8 cellular contexts compared by ENCODE assay signal in the genomic region with DNA sequence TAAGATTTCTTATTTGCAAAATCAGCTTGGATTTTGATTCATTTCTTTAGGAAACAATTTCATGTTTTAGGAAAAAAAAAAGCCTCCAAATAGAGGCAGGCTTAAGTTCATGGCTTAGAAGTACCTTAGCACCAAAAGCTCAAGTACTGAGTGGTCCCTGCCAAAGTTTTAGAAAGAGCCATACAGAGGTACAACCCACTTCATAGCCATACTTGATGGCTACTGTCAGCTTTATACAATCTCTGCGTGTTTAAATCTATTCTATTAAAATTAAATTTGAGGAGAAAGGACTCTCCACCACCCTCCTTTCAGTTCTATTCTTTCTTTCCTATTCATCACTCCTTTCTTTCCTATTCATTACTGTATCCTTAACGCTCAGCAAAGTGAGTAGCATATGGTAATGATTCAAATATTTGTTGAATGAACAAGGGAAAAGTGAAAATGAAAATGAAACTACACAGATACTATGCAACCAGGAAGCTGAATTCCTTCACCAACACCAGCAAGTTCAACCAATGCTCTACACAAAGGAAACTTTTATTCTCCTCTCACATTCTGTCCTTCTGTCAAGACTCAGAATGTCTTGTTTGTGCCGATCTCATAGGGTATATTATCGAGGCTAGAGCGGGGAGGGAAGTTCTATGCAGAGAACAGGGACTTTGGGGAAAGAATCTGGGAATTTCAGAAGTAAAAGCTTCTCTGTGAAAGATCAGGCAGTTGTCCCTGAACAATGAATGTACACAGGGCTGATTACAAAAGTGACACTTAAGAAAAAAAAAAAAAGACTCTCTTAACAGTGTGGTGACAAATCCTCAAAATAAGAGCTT.
DNase-seq lines count a peak whose midpoint lies in the region; ATAC-seq and TF ChIP-seq lines count a peak whose summit lies in the region.

No MANE protein-coding gene starts in this region.

- peak overlapping the region; percentile 56 for H3K27ac ChIP-seq in left ventricle myocardium inferior (replicated peaks)

- H3K27me3 Mint-ChIP-seq in activated CD8-positive, alpha-beta T cell treated with anti-CD3 and anti-CD28 coated beads, Interleukin-2, amount 10 ng/mL, durations not matched to agents 7 days and 5 days (ENCODE audit: low read depth) = no peaks in the 10 kb centered on the region
- H3K27me3 Mint-ChIP-seq in stimulated activated naive B cell treated with anti-CD40 and anti-IgM and Interleukin-4, amounts not matched to agents 10 μg/mL and 1 μg/mL and 100 μg/mL, for 72 hours = no peaks in the 10 kb centered on the region
- H3K27me3 Mint-ChIP-seq in endothelial cell (ENCODE audit: unreplicated experiment) = peaks cover 1% of the 10 kb centered on the region

- peak overlapping the region; percentile 84 for H3K27ac Mint-ChIP-seq in activated CD8-positive, alpha-beta T cell treated with anti-CD3 and anti-CD28 coated beads, Interleukin-2, amount 10 ng/mL, durations not matched to agents 7 days and 5 days
- peak overlapping the region; percentile 42 for H3K27ac Mint-ChIP-seq in stimulated activated naive B cell treated with anti-CD40 and anti-IgM and Interleukin-4, amounts not matched to agents 10 μg/mL and 1 μg/mL and 100 μg/mL, for 72 hours
- H3K27ac Mint-ChIP-seq in endothelial cell (ENCODE audit: unreplicated experiment) = no peak overlapping the region

- DNase-seq in HT-29 (ENCODE audit: low spot score) (peak; percentile 56), left ventricle myocardium inferior (no peak), superior temporal gyrus (ENCODE audit: extremely low spot score) (no peak), lower leg skin (ENCODE audit: low spot score in 2 of 2) (no peak), endothelial cell (ENCODE audit: low spot score) (no peak)
- DNase-seq in activated CD8-positive, alpha-beta T cell treated with anti-CD3 and anti-CD28 coated beads, Interleukin-2, amount 10 ng/mL, durations not matched to agents 7 days and 5 days = no peak
- no peak for DNase-seq in stimulated activated naive B cell treated with anti-CD40 and anti-IgM and Interleukin-4, amounts not matched to agents 10 μg/mL and 1 μg/mL and 100 μg/mL, for 72 hours

- peaks cover 15% of the 10 kb centered on the region for H3K36me3 Mint-ChIP-seq in activated CD8-positive, alpha-beta T cell treated with anti-CD3 and anti-CD28 coated beads, Interleukin-2, amount 10 ng/mL, durations not matched to agents 7 days and 5 days (ENCODE audit: low read depth)
- H3K36me3 Mint-ChIP-seq in stimulated activated naive B cell treated with anti-CD40 and anti-IgM and Interleukin-4, amounts not matched to agents 10 μg/mL and 1 μg/mL and 100 μg/mL, for 72 hours = no peaks in the 10 kb centered on the region
- H3K36me3 Mint-ChIP-seq in endothelial cell (ENCODE audit: low read depth, unreplicated experiment) = no peaks in the 10 kb centered on the region

- intact Hi-C loops in left ventricle myocardium inferior (cut with micrococcal nuclease) (no loop called here), lower leg skin (cut with DNase I; ENCODE audit: low total_unique reads) (no loop called here)

- H3K9me3 ChIP-seq in left ventricle myocardium inferior (replicated peaks) = no peaks in the 10 kb centered on the region

- peak; percentile 66 for ATAC-seq in GM18907 (IDR thresholded peaks at IDR 0.05; ENCODE audit: unreplicated experiment)
- peak; percentile 87 for ATAC-seq in activated CD8-positive, alpha-beta T cell treated with anti-CD3 and anti-CD28 coated beads, Interleukin-2, amount 10 ng/mL, durations not matched to agents 7 days and 5 days
- peak in 1 of 2 donors; percentile 45 for ATAC-seq in stimulated activated naive B cell treated with anti-CD40 and anti-IgM and Interleukin-4, amounts not matched to agents 10 μg/mL and 1 μg/mL and 100 μg/mL, for 72 hours (replicated peaks)

- H3K4me3 ChIP-seq in left ventricle myocardium inferior (peak overlapping the region; percentile 53), lower leg skin (ENCODE audit: low read depth, poor library complexity, severe bottlenecking) (no peak overlapping the region)

- WGBS in lower leg skin, 2 donors = 53 to 57% methylated on average over 5 of the region's 5 CpGs

- peaks cover 6% of the 10 kb centered on the region for H3K9me3 Mint-ChIP-seq in activated CD8-positive, alpha-beta T cell treated with anti-CD3 and anti-CD28 coated beads, Interleukin-2, amount 10 ng/mL, durations not matched to agents 7 days and 5 days (ENCODE audit: insufficient read depth)
- peaks cover 0 to 1% of the 10 kb centered on the region in 2 donors for H3K9me3 Mint-ChIP-seq in stimulated activated naive B cell treated with anti-CD40 and anti-IgM and Interleukin-4, amounts not matched to agents 10 μg/mL and 1 μg/mL and 100 μg/mL, for 72 hours
- no peaks in the 10 kb centered on the region for H3K9me3 Mint-ChIP-seq in endothelial cell (ENCODE audit: unreplicated experiment)

- H3K27me3 ChIP-seq in left ventricle myocardium inferior (ENCODE audit: low read depth) = peaks cover 3% of the 10 kb centered on the region

- peaks cover 11% of the 10 kb centered on the region for H3K4me1 Mint-ChIP-seq in activated CD8-positive, alpha-beta T cell treated with anti-CD3 and anti-CD28 coated beads, Interleukin-2, amount 10 ng/mL, durations not matched to agents 7 days and 5 days (ENCODE audit: low read depth)
- H3K4me1 Mint-ChIP-seq in stimulated activated naive B cell treated with anti-CD40 and anti-IgM and Interleukin-4, amounts not matched to agents 10 μg/mL and 1 μg/mL and 100 μg/mL, for 72 hours = peaks cover 6 to 12% of the 10 kb centered on the region in 2 donors
- H3K4me1 Mint-ChIP-seq in endothelial cell (ENCODE audit: unreplicated experiment) = no peaks in the 10 kb centered on the region

- CTCF ChIA-PET in activated CD8-positive, alpha-beta T cell treated with anti-CD3 and anti-CD28 coated beads, Interleukin-2, amount 10 ng/mL, durations not matched to agents 7 days and 5 days (lab: Charles Lee) = interaction anchor here (0.6 to 1.4 kb wide), 6 partner anchors 13 to 476 kb away, joined by 3 to 4 read pairs (median 3); partner anchors contain the start of gene SPEF2

- H3K4me1 ChIP-seq in left ventricle myocardium inferior = no peaks in the 10 kb centered on the region

- peak overlapping the region; percentile 65 for H3K4me3 Mint-ChIP-seq in activated CD8-positive, alpha-beta T cell treated with anti-CD3 and anti-CD28 coated beads, Interleukin-2, amount 10 ng/mL, durations not matched to agents 7 days and 5 days
- H3K4me3 Mint-ChIP-seq in stimulated activated naive B cell treated with anti-CD40 and anti-IgM and Interleukin-4, amounts not matched to agents 10 μg/mL and 1 μg/mL and 100 μg/mL, for 72 hours = peak overlapping the region in 1 of 2 donors; percentile 36
- H3K4me3 Mint-ChIP-seq in endothelial cell (ENCODE audit: unreplicated experiment) = no peak overlapping the region

- TF ChIP-seq CTCF in left ventricle myocardium inferior (IDR thresholded peaks at IDR 0.05; ENCODE audit: borderline replicate concordance) = no peak
- TF ChIP-seq CTCF in lower leg skin (IDR thresholded peaks at IDR 0.05) = no peak
- no peak for TF ChIP-seq CTCF in endothelial cell (IDR thresholded peaks at IDR 0.05; ENCODE audit: unreplicated experiment)

- no peaks in the 10 kb centered on the region for H3K36me3 ChIP-seq in left ventricle myocardium inferior

- POLR2A ChIA-PET in activated CD8-positive, alpha-beta T cell treated with anti-CD3 and anti-CD28 coated beads, Interleukin-2, amount 10 ng/mL, durations not matched to agents 7 days and 5 days (lab: Charles Lee) = interaction anchor here (0.6 to 0.9 kb wide), 3 partner anchors 139 to 403 kb away, joined by 3 read pairs; no protein-coding TSS in a partner anchor

- TF ChIP-seq POLR2A in lower leg skin (IDR thresholded peaks at IDR 0.05) = no peak
